ENCODE assay signal across 6 cellular contexts in the genomic region with DNA sequence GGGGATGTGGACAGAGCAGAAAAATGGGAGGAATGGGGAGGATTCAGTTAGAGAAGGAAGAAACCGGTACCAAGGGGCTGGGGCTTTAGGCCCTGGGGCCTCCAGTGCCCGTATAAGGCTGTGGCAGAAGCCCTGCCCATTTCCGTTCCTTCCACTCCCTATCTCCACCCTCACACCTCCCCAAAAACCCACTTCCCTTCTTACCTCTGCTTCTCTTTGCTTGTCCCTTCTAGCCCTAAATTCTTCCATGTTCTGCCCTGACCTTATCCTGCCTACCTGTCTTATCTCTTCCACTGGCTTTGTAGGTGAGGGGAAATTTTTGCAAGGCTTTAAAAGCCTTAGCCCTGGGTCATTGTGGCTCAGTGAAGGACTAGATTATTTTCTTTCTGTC. TPM values are rescaled to one million over a fixed set of nuclear protein-coding genes. Genes with fewer than 3 reads are reported as not detected.
A peak's percentile ranks its signal among the peaks of the same experiment; 100 is the strongest.
DNase-seq lines count a peak whose midpoint lies in the region; ATAC-seq, FAIRE-seq and TF ChIP-seq lines count a peak whose summit lies in the region.

No MANE protein-coding gene starts in this region.

- peak overlapping the region; percentile 99 for H3K4me2 ChIP-seq in astrocyte (ENCODE audit: low read length)

- peaks cover 37% of the 10 kb centered on the region for H3K36me3 ChIP-seq in astrocyte (ENCODE audit: insufficient read depth, low read length)

- peak; percentile 10 for DNase-seq in NK-92 treated with Interleukin-12 subunit alpha and Interleukin-12 subunit beta, amount 100 ng/mL, for 24 hours (lab: John Stamatoyannopoulos, UW)
- no peak for DNase-seq in NK-92 (lab: John Stamatoyannopoulos, UW; ENCODE audit: unreplicated experiment)
- no peak for DNase-seq in astrocyte (ENCODE audit: low read depth)
- no peak for DNase-seq in stimulated activated naive B cell treated with anti-CD40 and anti-IgM and Interleukin-4, amounts not matched to agents 10 μg/mL and 1 μg/mL and 100 μg/mL, for 72 hours
- DNase-seq in medulla oblongata (ENCODE audit: extremely low spot score): no peak

- H3K36me3 Mint-ChIP-seq in astrocyte (ENCODE audit: low read depth, unreplicated experiment): peaks cover 26% of the 10 kb centered on the region
- H3K36me3 Mint-ChIP-seq in stimulated activated naive B cell treated with anti-CD40 and anti-IgM and Interleukin-4, amounts not matched to agents 10 μg/mL and 1 μg/mL and 100 μg/mL, for 72 hours: peaks cover 58 to 68% of the 10 kb centered on the region in 2 donors

- no peaks in the 10 kb centered on the region for H3K9me3 ChIP-seq in astrocyte (ENCODE audit: insufficient read depth, low read depth, low read length)

- H3K4me1 Mint-ChIP-seq in astrocyte (ENCODE audit: low read depth, unreplicated experiment): peaks cover 33% of the 10 kb centered on the region
- H3K4me1 Mint-ChIP-seq in stimulated activated naive B cell treated with anti-CD40 and anti-IgM and Interleukin-4, amounts not matched to agents 10 μg/mL and 1 μg/mL and 100 μg/mL, for 72 hours: peaks cover 46 to 66% of the 10 kb centered on the region in 2 donors

- no peaks in the 10 kb centered on the region for H3K27me3 Mint-ChIP-seq in astrocyte (ENCODE audit: low read depth, unreplicated experiment)
- no peaks in the 10 kb centered on the region for H3K27me3 Mint-ChIP-seq in stimulated activated naive B cell treated with anti-CD40 and anti-IgM and Interleukin-4, amounts not matched to agents 10 μg/mL and 1 μg/mL and 100 μg/mL, for 72 hours

- peaks cover 2% of the 10 kb centered on the region for H3K9me3 Mint-ChIP-seq in astrocyte (ENCODE audit: unreplicated experiment)
- H3K9me3 Mint-ChIP-seq in stimulated activated naive B cell treated with anti-CD40 and anti-IgM and Interleukin-4, amounts not matched to agents 10 μg/mL and 1 μg/mL and 100 μg/mL, for 72 hours: no peaks in the 10 kb centered on the region

- no peak for ATAC-seq in stimulated activated naive B cell treated with anti-CD40 and anti-IgM and Interleukin-4, amounts not matched to agents 10 μg/mL and 1 μg/mL and 100 μg/mL, for 72 hours (replicated peaks)
- ATAC-seq in GM18870 (IDR thresholded peaks at IDR 0.05; ENCODE audit: unreplicated experiment): no peak

- H3K79me2 ChIP-seq in astrocyte (ENCODE audit: insufficient read depth, low read length): peaks cover 84% of the 10 kb centered on the region

- peaks cover 62% of the 10 kb centered on the region for H4K20me1 ChIP-seq in astrocyte (ENCODE audit: insufficient read depth, low read length)

- no peak for FAIRE-seq in astrocyte (lab: Jason Lieb, UNC)

- peak overlapping the region; percentile 98 for H3K4me3 Mint-ChIP-seq in astrocyte (ENCODE audit: unreplicated experiment)
- peak overlapping the region; percentile 86 to 91 for H3K4me3 Mint-ChIP-seq in stimulated activated naive B cell treated with anti-CD40 and anti-IgM and Interleukin-4, amounts not matched to agents 10 μg/mL and 1 μg/mL and 100 μg/mL, for 72 hours

- no peaks in the 10 kb centered on the region for H3K27me3 ChIP-seq in astrocyte (ENCODE audit: insufficient read depth, low read length)

- H3K4me1 ChIP-seq in astrocyte (ENCODE audit: insufficient read depth, low read length): peaks cover 33% of the 10 kb centered on the region

- H3K27ac ChIP-seq in astrocyte (ENCODE audit: low read depth, low read length): peak overlapping the region; percentile 89

- H2AFZ ChIP-seq in astrocyte (ENCODE audit: low read depth, low read length): no peak overlapping the region

- no peak overlapping the region for H3K4me3 ChIP-seq in astrocyte (ENCODE audit: insufficient read depth, low read depth, low read length)

- peak overlapping the region; percentile 93 for H3K9ac ChIP-seq in astrocyte (ENCODE audit: low read length)

- no peak for TF ChIP-seq CTCF in astrocyte (IDR thresholded peaks at IDR 0.05; ENCODE audit: insufficient read depth, low read depth, low read length)

- H3K27ac Mint-ChIP-seq in astrocyte (ENCODE audit: unreplicated experiment): peak overlapping the region; percentile 96
- peak overlapping the region; percentile 95 for H3K27ac Mint-ChIP-seq in stimulated activated naive B cell treated with anti-CD40 and anti-IgM and Interleukin-4, amounts not matched to agents 10 μg/mL and 1 μg/mL and 100 μg/mL, for 72 hours

RNA-seq across cellular contexts. Expression of gene RNF167, which starts 4.1 kb away (rescaled TPM):
- 88.0 and 89.7 TPM in 2 replicates for total RNA-seq in astrocyte

RNA-seq across cellular contexts. Expression of gene PFN1, which starts 4.2 kb away (rescaled TPM):
- total RNA-seq in astrocyte: 1,246 and 1,346 TPM in 2 replicates

RNA-seq across cellular contexts. Expression of gene SLC25A11, which starts 4.3 kb away (rescaled TPM):
- total RNA-seq in astrocyte: 36.8 and 43.0 TPM in 2 replicates

RNA-seq across cellular contexts. Expression of gene ENO3, which starts 6.8 kb away (rescaled TPM):
- 12.7 and 20.4 TPM in 2 replicates for total RNA-seq in astrocyte

RNA-seq across cellular contexts. Expression of gene GP1BA, which starts 12.1 kb away (rescaled TPM):
- 0.09 TPM in 1 of 2 replicates, not detected in the other for total RNA-seq in astrocyte
